ENCODE assay signal across 1 cellular context in genomic region chr10:75495434-75496190, GRCh38.
A peak's percentile ranks its signal among the peaks of the same experiment; 100 is the strongest.
TF ChIP-seq lines count a peak whose summit lies in the region.

No MANE protein-coding gene starts in this region.

TF ChIP-seq in HepG2, 621 proteins besides CTCF, POLR2A, EP300 and RAD21 (continued from another document and continues in another):
- TF ChIP-seq ZNF609 (CRISPR knock-in tag; IDR thresholded peaks at IDR 0.05; ENCODE audit: borderline replicate concordance) (peak; percentile 70), TCF7 (IDR thresholded peaks at IDR 0.05; ENCODE audit: low read depth) (peak; percentile 48), ATAD3A (CRISPR knock-in tag; IDR thresholded peaks at IDR 0.05) (no peak), YEATS4 (CRISPR knock-in tag; IDR thresholded peaks at IDR 0.05; ENCODE audit: borderline replicate concordance) (peak; percentile 34; the same call in 1 of the 2 replicates), ETV5 (CRISPR knock-in tag; IDR thresholded peaks at IDR 0.05; ENCODE audit: borderline replicate concordance) (no peak), SP140L (CRISPR knock-in tag; IDR thresholded peaks at IDR 0.05; ENCODE audit: borderline replicate concordance) (no peak), SETDB1 (CRISPR knock-in tag; IDR thresholded peaks at IDR 0.05; ENCODE audit: borderline replicate concordance) (no peak), PITX1 (CRISPR knock-in tag; IDR thresholded peaks at IDR 0.05) (no peak), ZNF768 (CRISPR knock-in tag; IDR thresholded peaks at IDR 0.05) (no peak), BHLHE40 (IDR thresholded peaks at IDR 0.05; ENCODE audit: low read length) (no peak), ZBTB21 (CRISPR knock-in tag; IDR thresholded peaks at IDR 0.05) (no peak), SOX6 (IDR thresholded peaks at IDR 0.05) (no peak), SOX6 (CRISPR knock-in tag; IDR thresholded peaks at IDR 0.05) (peak; percentile 85), ZNF326 (CRISPR knock-in tag; IDR thresholded peaks at IDR 0.05; ENCODE audit: borderline replicate concordance) (no peak), ZBTB39 (CRISPR knock-in tag; IDR thresholded peaks at IDR 0.05) (no peak), NCOA5 (CRISPR knock-in tag; IDR thresholded peaks at IDR 0.05) (no peak), HNF4A (CRISPR knock-in tag; IDR thresholded peaks at IDR 0.05) (peak; percentile 81), SOX5 (CRISPR knock-in tag; IDR thresholded peaks at IDR 0.05; ENCODE audit: borderline replicate concordance) (peak; percentile 52; the same call in 1 of the 2 replicates), ZNF646 (CRISPR knock-in tag; IDR thresholded peaks at IDR 0.05) (no peak), CAMTA2 (CRISPR knock-in tag; IDR thresholded peaks at IDR 0.05; ENCODE audit: borderline replicate concordance) (no peak), ZNF775 (CRISPR knock-in tag; IDR thresholded peaks at IDR 0.05; ENCODE audit: borderline replicate concordance) (peak; percentile 63; the same call in 1 of the 2 replicates), FOXA3 (CRISPR knock-in tag; IDR thresholded peaks at IDR 0.05) (no peak), ZNF776 (CRISPR knock-in tag; IDR thresholded peaks at IDR 0.05) (no peak), ZNF367 (CRISPR knock-in tag; IDR thresholded peaks at IDR 0.05; ENCODE audit: borderline replicate concordance) (no peak), ZNF251 (CRISPR knock-in tag; IDR thresholded peaks at IDR 0.05) (no peak), SUZ12 (IDR thresholded peaks at IDR 0.05; ENCODE audit: low read depth, low read length) (no peak), ZNF564 (CRISPR knock-in tag; IDR thresholded peaks at IDR 0.05) (no peak), IKZF4 (CRISPR knock-in tag; IDR thresholded peaks at IDR 0.05; ENCODE audit: borderline replicate concordance, low read depth, not compliant biosample characterization) (no peak), AGO1 (IDR thresholded peaks at IDR 0.05; ENCODE audit: low read depth, low read length, poor library complexity, severe bottlenecking) (no peak), TEAD3 (CRISPR knock-in tag; optimal IDR thresholded peaks at IDR 0.05; ENCODE audit: borderline replicate concordance) (peak; percentile 53), LCORL (IDR thresholded peaks at IDR 0.05) (no peak), LCORL (CRISPR knock-in tag; IDR thresholded peaks at IDR 0.05) (peak; percentile 63; the same call in 1 of the 2 replicates), NKX3-1 (CRISPR knock-in tag; IDR thresholded peaks at IDR 0.05) (0 out of 2 replicates have a peak, but pooled peaks have one; percentile 30), ZNF333 (CRISPR knock-in tag; IDR thresholded peaks at IDR 0.05; ENCODE audit: borderline replicate concordance) (no peak), KLF12 (CRISPR knock-in tag; IDR thresholded peaks at IDR 0.05; ENCODE audit: borderline replicate concordance) (no peak), ATM (IDR thresholded peaks at IDR 0.05; ENCODE audit: borderline replicate concordance) (no peak), FOXJ3 (CRISPR knock-in tag; IDR thresholded peaks at IDR 0.05; ENCODE audit: borderline replicate concordance) (peak; percentile 31; the same call in 1 of the 2 replicates), HOXD1 (CRISPR knock-in tag; IDR thresholded peaks at IDR 0.05) (0 out of 2 replicates have a peak, but pooled peaks have one; percentile 45), ZKSCAN1 (IDR thresholded peaks at IDR 0.05; ENCODE audit: low read length) (no peak), ZNF281 (CRISPR knock-in tag; IDR thresholded peaks at IDR 0.05; ENCODE audit: borderline replicate concordance) (no peak), NPAS2 (CRISPR knock-in tag; IDR thresholded peaks at IDR 0.05; ENCODE audit: borderline replicate concordance) (no peak), MED8 (CRISPR knock-in tag; IDR thresholded peaks at IDR 0.05; ENCODE audit: insufficient replicate concordance) (no peak), RARA (CRISPR knock-in tag; IDR thresholded peaks at IDR 0.05) (peak; percentile 80), MZF1 (CRISPR knock-in tag; IDR thresholded peaks at IDR 0.05; ENCODE audit: borderline replicate concordance) (no peak), ZFP41 (CRISPR knock-in tag; IDR thresholded peaks at IDR 0.05; ENCODE audit: borderline replicate concordance) (no peak), ZNF644 (CRISPR knock-in tag; IDR thresholded peaks at IDR 0.05; ENCODE audit: low read depth) (no peak), ZNF264 (CRISPR knock-in tag; IDR thresholded peaks at IDR 0.05) (no peak)
- TF ChIP-seq, protein P1, sequence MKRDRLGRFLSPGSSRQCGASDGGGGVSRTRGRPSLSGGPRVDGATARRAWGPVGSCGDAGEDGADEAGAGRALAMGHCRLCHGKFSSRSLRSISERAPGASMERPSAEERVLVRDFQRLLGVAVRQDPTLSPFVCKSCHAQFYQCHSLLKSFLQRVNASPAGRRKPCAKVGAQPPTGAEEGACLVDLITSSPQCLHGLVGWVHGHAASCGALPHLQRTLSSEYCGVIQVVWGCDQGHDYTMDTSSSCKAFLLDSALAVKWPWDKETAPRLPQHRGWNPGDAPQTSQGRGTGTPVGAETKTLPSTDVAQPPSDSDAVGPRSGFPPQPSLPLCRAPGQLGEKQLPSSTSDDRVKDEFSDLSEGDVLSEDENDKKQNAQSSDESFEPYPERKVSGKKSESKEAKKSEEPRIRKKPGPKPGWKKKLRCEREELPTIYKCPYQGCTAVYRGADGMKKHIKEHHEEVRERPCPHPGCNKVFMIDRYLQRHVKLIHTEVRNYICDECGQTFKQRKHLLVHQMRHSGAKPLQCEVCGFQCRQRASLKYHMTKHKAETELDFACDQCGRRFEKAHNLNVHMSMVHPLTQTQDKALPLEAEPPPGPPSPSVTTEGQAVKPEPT (CRISPR knock-in tag; IDR thresholded peaks at IDR 0.05; ENCODE audit: low read depth): no peak
- TF ChIP-seq, protein P2, sequence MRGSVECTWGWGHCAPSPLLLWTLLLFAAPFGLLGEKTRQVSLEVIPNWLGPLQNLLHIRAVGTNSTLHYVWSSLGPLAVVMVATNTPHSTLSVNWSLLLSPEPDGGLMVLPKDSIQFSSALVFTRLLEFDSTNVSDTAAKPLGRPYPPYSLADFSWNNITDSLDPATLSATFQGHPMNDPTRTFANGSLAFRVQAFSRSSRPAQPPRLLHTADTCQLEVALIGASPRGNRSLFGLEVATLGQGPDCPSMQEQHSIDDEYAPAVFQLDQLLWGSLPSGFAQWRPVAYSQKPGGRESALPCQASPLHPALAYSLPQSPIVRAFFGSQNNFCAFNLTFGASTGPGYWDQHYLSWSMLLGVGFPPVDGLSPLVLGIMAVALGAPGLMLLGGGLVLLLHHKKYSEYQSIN (CRISPR knock-in tag; IDR thresholded peaks at IDR 0.05; ENCODE audit: borderline replicate concordance): no peak
